In the genomic region with DNA sequence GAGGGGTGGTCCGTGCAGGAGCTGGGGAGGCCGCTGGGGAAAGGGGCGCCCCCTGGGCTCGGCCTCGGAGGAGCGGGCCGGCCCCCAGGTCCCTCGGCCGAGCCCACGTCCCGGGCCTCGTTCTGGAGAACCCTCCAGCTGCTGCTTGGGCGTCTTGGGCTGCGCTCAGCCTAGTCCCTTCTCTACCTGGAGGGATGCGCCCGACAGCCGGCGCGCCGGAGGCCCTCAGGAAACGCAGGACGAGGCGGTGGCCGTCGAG, we compare ENCODE assay signal across 8 cellular contexts. TPM values are rescaled to one million over a fixed set of nuclear protein-coding genes. Genes with fewer than 3 reads are reported as not detected.
DNase-seq lines count a peak whose midpoint lies in the region; ATAC-seq and TF ChIP-seq lines count a peak whose summit lies in the region.

No MANE protein-coding gene starts in this region.

- no peak for TF ChIP-seq EP300 in transverse colon (IDR thresholded peaks at IDR 0.05; ENCODE audit: low read depth)

- no peak overlapping the region for H3K56ac ChIP-seq in H9 (ENCODE audit: insufficient read length, low read depth, low read length)

- H2BK120ac ChIP-seq in H9 (ENCODE audit: low read depth, low read length, poor library complexity, severe bottlenecking): no peak overlapping the region

- no peak overlapping the region for H2BK12ac ChIP-seq in H9 (ENCODE audit: insufficient read length, low read depth, low read length)

- H2BK20ac ChIP-seq in H9 (ENCODE audit: low read depth, low read length, poor library complexity, severe bottlenecking): no peak overlapping the region

- peaks cover 84% of the 10 kb centered on the region for H3K4me1 ChIP-seq in BLaER1
- H3K4me1 ChIP-seq in H9 (ENCODE audit: insufficient read depth, low read length): no peaks in the 10 kb centered on the region
- H3K4me1 ChIP-seq in transverse colon: peaks cover 3 to 15% (median 13%) of the 10 kb centered on the region in 4 donors

- no peaks in the 10 kb centered on the region for H3K79me2 ChIP-seq in H9 (ENCODE audit: insufficient read depth, low read length)

- no peak overlapping the region for H3K27ac Mint-ChIP-seq in H9
- H3K27ac Mint-ChIP-seq in T-helper 17 cell: no peak overlapping the region
- peak overlapping the region in 2 of 6 donors; percentile 55 to 78 for H3K27ac Mint-ChIP-seq in immature natural killer cell

- H3K9me3 Mint-ChIP-seq in H9 (no peaks in the 10 kb centered on the region), immature natural killer cell (no peaks in the 10 kb centered on the region)

- in situ Hi-C loops in transverse colon (cut with MboI; ENCODE audit: low pct_ligation_motif_present in 1 of 4, low pct_unique_long_range_greater_than_20kb in 1 of 4, low sequenced_read_pairs in 3 of 4): no loop called here

- H3K18ac ChIP-seq in H9 (ENCODE audit: insufficient read length, low read depth, low read length): no peak overlapping the region

- H2AFZ ChIP-seq in H9 (ENCODE audit: low read length): no peak overlapping the region

- DNase-seq in H9 (no peak), T-helper 17 cell (no peak), immature natural killer cell (no peak), transverse colon (no peak), erythroblast (lab: John Stamatoyannopoulos, UW) (no peak), NOMO-1 (lab: John Stamatoyannopoulos, UW; ENCODE audit: unreplicated experiment in 2 of 2) (no peak)
- no peak for DNase-seq in central memory CD4-positive, alpha-beta T cell

- no peak overlapping the region for H2BK5ac ChIP-seq in H9 (ENCODE audit: insufficient read length, low read length)

- H3K36me3 Mint-ChIP-seq in H9 (ENCODE audit: insufficient read depth in 1 of 3, low read depth in 3 of 3): peaks cover 0 to 6% (median 4%) of the 10 kb centered on the region in 3 experiments; a peak in 2 of 7 replicates
- H3K36me3 Mint-ChIP-seq in T-helper 17 cell (ENCODE audit: low read depth): no peaks in the 10 kb centered on the region
- peaks cover 0 to 4% (median 3%) of the 10 kb centered on the region in 3 donors for H3K36me3 Mint-ChIP-seq in immature natural killer cell

- peak; percentile 26 for TF ChIP-seq POLR2A in transverse colon (IDR thresholded peaks at IDR 0.05)
- no peak for TF ChIP-seq POLR2A in erythroblast (IDR thresholded peaks at IDR 0.05; ENCODE audit: low read length)

- H3K27me3 ChIP-seq in BLaER1 (no peaks in the 10 kb centered on the region), H9 (ENCODE audit: insufficient read depth, low read length) (no peaks in the 10 kb centered on the region), transverse colon (no peaks in the 10 kb centered on the region)

- H3T11ph ChIP-seq in H9 (ENCODE audit: low read length): no peak overlapping the region

- TF ChIP-seq CTCF in H9 (conservative IDR thresholded peaks at IDR 0.05): peak; percentile 35; the same call in 2 of the 3 replicates
- TF ChIP-seq CTCF in transverse colon (IDR thresholded peaks at IDR 0.05): no peak

- H3K27ac ChIP-seq in BLaER1: peak overlapping the region; percentile 93
- H3K27ac ChIP-seq in H9 (ENCODE audit: insufficient read length, low read depth, low read length): no peak overlapping the region
- H3K27ac ChIP-seq in transverse colon: peak overlapping the region; percentile 94 to 97 (median 96)

- 0 out of 4 replicates have a peak, but pooled peaks cover 2 to 5% of the 10 kb centered on the region in 2 experiments for H3K4me1 Mint-ChIP-seq in H9
- H3K4me1 Mint-ChIP-seq in T-helper 17 cell: peaks cover 22% of the 10 kb centered on the region
- H3K4me1 Mint-ChIP-seq in immature natural killer cell: peaks cover 20 to 31% of the 10 kb centered on the region in 2 donors

- H4K91ac ChIP-seq in H9 (ENCODE audit: insufficient read length, low read depth, low read length): no peak overlapping the region

- WGBS in H9 (ENCODE audit: extremely low coverage, insufficient read length, low lambda C conversion rate): no CpG with 5 or more reads among the region's 25 CpGs
- WGBS in transverse colon (ENCODE audit: low coverage in 1 of 2), 2 donors: 0% methylated on average over 2 to 4 of the region's 25 CpGs

- no peak for ATAC-seq in T-helper 17 cell

- H4K20me1 ChIP-seq in BLaER1 (peaks cover 24% of the 10 kb centered on the region), H9 (ENCODE audit: control insufficient read depth, insufficient read depth, insufficient read length) (peaks cover 7% of the 10 kb centered on the region)

- H3K9me3 ChIP-seq in BLaER1 (no peaks in the 10 kb centered on the region), H9 (ENCODE audit: control insufficient read depth, low read depth, low read length) (no peaks in the 10 kb centered on the region), T-helper 17 cell (ENCODE audit: control insufficient read depth, low read length, poor library complexity, severe bottlenecking) (no peaks in the 10 kb centered on the region), transverse colon (no peaks in the 10 kb centered on the region)

- H3K27me3 Mint-ChIP-seq in H9 (ENCODE audit: low read depth) (peaks cover 23% of the 10 kb centered on the region), T-helper 17 cell (no peaks in the 10 kb centered on the region), immature natural killer cell (ENCODE audit: low read depth in 3 of 3) (peaks cover 3 to 26% (median 9%) of the 10 kb centered on the region in 3 donors)

- H3K4me2 ChIP-seq in BLaER1 (peak overlapping the region; percentile 98), H9 (ENCODE audit: insufficient read depth, insufficient read length, low read length) (peak overlapping the region; percentile 41)

- H3K4me3 ChIP-seq in BLaER1: peak overlapping the region; percentile 81
- H3K4me3 ChIP-seq in transverse colon: peak overlapping the region; percentile 33 to 91 (median 75)

- H3K23me2 ChIP-seq in H9 (ENCODE audit: insufficient read length, low read depth, low read length, poor library complexity, severe bottlenecking): peaks cover 12% of the 10 kb centered on the region

- intact Hi-C loops in transverse colon (cut with DNase I; ENCODE audit: low total_unique reads): no loop called here

- H3K36me3 ChIP-seq in BLaER1: peaks cover 13% of the 10 kb centered on the region
- no peaks in the 10 kb centered on the region for H3K36me3 ChIP-seq in transverse colon

- H3K9ac ChIP-seq in BLaER1 (peak overlapping the region; percentile 86), H9 (ENCODE audit: extremely low read depth, insufficient read length, low read length) (no peak overlapping the region)

- no peaks in the 10 kb centered on the region for H3K79me1 ChIP-seq in H9 (ENCODE audit: insufficient read depth, low read depth, low read length, poor library complexity, severe bottlenecking)

- no peak overlapping the region; the same call in 1 of the 2 replicates for H3K14ac ChIP-seq in H9 (ENCODE audit: insufficient read depth, low read length)

- no peak overlapping the region for H2BK15ac ChIP-seq in H9 (ENCODE audit: low read depth, low read length)

- H3K4ac ChIP-seq in H9 (ENCODE audit: low read depth, low read length): no peak overlapping the region

- no peak overlapping the region for H2AK5ac ChIP-seq in H9 (ENCODE audit: insufficient read length, low read length)

- no peak overlapping the region for H4K5ac ChIP-seq in H9 (ENCODE audit: insufficient read length, low read depth, low read length)

- peak overlapping the region; percentile 36 to 59; a peak in 3 of 5 replicates for H3K4me3 Mint-ChIP-seq in H9
- peak overlapping the region; percentile 87 for H3K4me3 Mint-ChIP-seq in T-helper 17 cell
- H3K4me3 Mint-ChIP-seq in immature natural killer cell: peak overlapping the region in 3 of 5 donors; percentile 58 to 71 (median 68)

- H4K8ac ChIP-seq in H9 (replicated peaks; ENCODE audit: insufficient read length, low read depth, low read length): no peak overlapping the region

- no peak overlapping the region for H3K23ac ChIP-seq in H9 (ENCODE audit: insufficient read length, low read depth, low read length)

RNA-seq across cellular contexts. Expression of gene D2HGDH, which starts 0.3 kb away (rescaled TPM):
- total RNA-seq in H9 (2021): 10.0 TPM in 2 replicates
- 10 to 100 TPM; 28.0 to 32.6 TPM for total RNA-seq in T-helper 17 cell
- 1 to 10 TPM in 2 of 3 donors, under 1 TPM in 1; 0.49 to 2.9 (median 1.5) TPM for polyA plus RNA-seq in immature natural killer cell
- total RNA-seq in transverse colon: 100 to 1,000 TPM in 1 of 4 donors, 10 to 100 TPM in 3; 53.2 to 150 (median 55.5) TPM

RNA-seq across cellular contexts. Expression of gene ING5, which starts 32.3 kb away (rescaled TPM):
- total RNA-seq in H9 (2021): 60.4 and 66.0 TPM in 2 replicates
- 10 to 100 TPM; 50.2 to 60.8 TPM for total RNA-seq in T-helper 17 cell
- 1 to 10 TPM; 6.9 to 7.9 (median 7.7) TPM for polyA plus RNA-seq in immature natural killer cell
- total RNA-seq in transverse colon: 10 to 100 TPM; 37.4 to 94.3 (median 56.3) TPM

RNA-seq across cellular contexts. Expression of gene GAL3ST2, which starts 42.5 kb away (rescaled TPM):
- total RNA-seq in H9 (2021) (0.33 and 0.37 TPM in 2 replicates), T-helper 17 cell (1 to 10 TPM; 2.2 to 2.4 TPM), transverse colon (100 to 1,000 TPM in 1 of 4 donors, 10 to 100 TPM in 3; 50.8 to 364 (median 76.0) TPM)
- polyA plus RNA-seq in immature natural killer cell: not detected

RNA-seq across cellular contexts. Expression of gene DTYMK, which starts 47.5 kb away (rescaled TPM):
- total RNA-seq in H9 (2021) (75.6 and 76.0 TPM in 2 replicates), T-helper 17 cell (10 to 100 TPM; 11.9 TPM), transverse colon (10 to 100 TPM in 2 of 4 donors, 1 to 10 TPM in 2; 3.4 to 27.9 (median 11.4) TPM)
- 10 to 100 TPM; 43.8 to 60.3 (median 51.0) TPM for polyA plus RNA-seq in immature natural killer cell

Comparison
In these comparisons a context has a peak if more than half of its experiments do, and no peak if none do; other contexts are left out.
1. RNA of gene GAL3ST2, which starts 42.5 kb away (total RNA-seq): 50.8 to 364 TPM in transverse colon; 2.2 to 2.4 TPM in T-helper 17 cell and 0.33 to 0.37 TPM in H9; every median in the first group is over 10 times any median in the second.
2. Peak in every context shown above with its lines, with median percentiles within 50 percentile points of each other: H3K4me3 Mint-ChIP-seq.